ENCODE assay signal across 16 cellular contexts in genomic region chr17:51005768-51006167, GRCh38.
"Had no signal": no experiment of that assay in that cellular context is flagged by ENCODE, and none has a peak within 500 bp of the region (broad histone marks: within the 10 kb centered on the region; RNA-seq: fewer than 3 reads in every experiment).

No MANE protein-coding gene starts in this region.

- H3K27ac ChIP-seq: breast epithelium, heart left ventricle, parathyroid adenoma, skin epidermis had no signal

- H3K27me3 ChIP-seq: breast epithelium, heart left ventricle, upper lobe of left lung had no signal

- ATAC-seq: heart left ventricle; stimulated activated naive B cell treated with anti-CD40 and anti-IgM and Interleukin-4, amounts not matched to agents 10 μg/mL and 1 μg/mL and 100 μg/mL, for 72 hours had no signal

- H3K9me3 Mint-ChIP-seq: activated B cell treated with CpG ODN at 0.5 μM for 24 hours; activated CD4-positive, alpha-beta T cell treated with anti-CD3 and anti-CD28 coated beads, Interleukin-2, amount 10 ng/mL, durations not matched to agents 24 days and 14 days; memory B cell; stimulated activated naive B cell treated with anti-CD40 and anti-IgM and Interleukin-4, amounts not matched to agents 10 μg/mL and 1 μg/mL and 100 μg/mL, for 72 hours; T-helper 1 cell treated with Interleukin-12 subunit alpha and Interleukin-12 subunit beta and Interleukin-4 antibody, amounts not matched to agents 30 μg/mL and 1 μg/mL, for 36 hours had no signal

- H3K4me1 Mint-ChIP-seq: activated B cell treated with CpG ODN at 0.5 μM for 24 hours; stimulated activated naive B cell treated with anti-CD40 and anti-IgM and Interleukin-4, amounts not matched to agents 10 μg/mL and 1 μg/mL and 100 μg/mL, for 72 hours had no signal

- H3K4me2 ChIP-seq: SK-N-SH had no signal

- H3K27me3 Mint-ChIP-seq: activated B cell treated with CpG ODN at 0.5 μM for 24 hours; activated CD4-positive, alpha-beta T cell treated with anti-CD3 and anti-CD28 coated beads, Interleukin-2, amount 10 ng/mL, durations not matched to agents 24 days and 14 days; activated naive CD8-positive, alpha-beta T cell; memory B cell; stimulated activated naive B cell treated with anti-CD40 and anti-IgM and Interleukin-4, amounts not matched to agents 10 μg/mL and 1 μg/mL and 100 μg/mL, for 72 hours had no signal

- H2AFZ ChIP-seq: parathyroid adenoma had no signal

- H3K9me3 ChIP-seq: breast epithelium, heart left ventricle, SK-N-SH, upper lobe of left lung had no signal

- H3K27ac Mint-ChIP-seq: activated B cell treated with CpG ODN at 0.5 μM for 24 hours; activated CD4-positive, alpha-beta T cell treated with anti-CD3 and anti-CD28 coated beads, Interleukin-2, amount 10 ng/mL, durations not matched to agents 24 days and 14 days; activated naive CD8-positive, alpha-beta T cell; stimulated activated naive B cell treated with anti-CD40 and anti-IgM and Interleukin-4, amounts not matched to agents 10 μg/mL and 1 μg/mL and 100 μg/mL, for 72 hours; T-helper 1 cell treated with Interleukin-12 subunit alpha and Interleukin-12 subunit beta and Interleukin-4 antibody, amounts not matched to agents 30 μg/mL and 1 μg/mL, for 36 hours had no signal

- H3K4me3 Mint-ChIP-seq: activated B cell treated with CpG ODN at 0.5 μM for 24 hours; activated CD4-positive, alpha-beta T cell treated with anti-CD3 and anti-CD28 coated beads, Interleukin-2, amount 10 ng/mL, durations not matched to agents 24 days and 14 days; activated naive CD8-positive, alpha-beta T cell; memory B cell; stimulated activated naive B cell treated with anti-CD40 and anti-IgM and Interleukin-4, amounts not matched to agents 10 μg/mL and 1 μg/mL and 100 μg/mL, for 72 hours; T-helper 1 cell treated with Interleukin-12 subunit alpha and Interleukin-12 subunit beta and Interleukin-4 antibody, amounts not matched to agents 30 μg/mL and 1 μg/mL, for 36 hours had no signal

- H3K9ac ChIP-seq: parathyroid adenoma, SK-N-SH had no signal

- DNase-seq: activated B cell treated with CpG ODN at 0.5 μM for 24 hours; activated CD4-positive, alpha-beta T cell treated with anti-CD3 and anti-CD28 coated beads, Interleukin-2, amount 10 ng/mL, durations not matched to agents 24 days and 14 days; activated CD8-positive, alpha-beta memory T cell treated with anti-CD3 and anti-CD28 coated beads for 24 hours; activated effector memory CD4-positive, alpha-beta T cell treated with anti-CD3 and anti-CD28 coated beads, Interleukin-2, amount 50 U/mL, for 16 hours; anterior cingulate cortex; foreskin melanocyte; heart left ventricle; SK-N-SH; stimulated activated naive B cell treated with anti-CD40 and anti-IgM and Interleukin-4, amounts not matched to agents 10 μg/mL and 1 μg/mL and 100 μg/mL, for 72 hours; upper lobe of left lung had no signal

- H3K4me3 ChIP-seq: breast epithelium, heart left ventricle, skin epidermis, upper lobe of left lung had no signal

- H3K4me1 ChIP-seq: breast epithelium, parathyroid adenoma, upper lobe of left lung had no signal
